In the genomic region with DNA sequence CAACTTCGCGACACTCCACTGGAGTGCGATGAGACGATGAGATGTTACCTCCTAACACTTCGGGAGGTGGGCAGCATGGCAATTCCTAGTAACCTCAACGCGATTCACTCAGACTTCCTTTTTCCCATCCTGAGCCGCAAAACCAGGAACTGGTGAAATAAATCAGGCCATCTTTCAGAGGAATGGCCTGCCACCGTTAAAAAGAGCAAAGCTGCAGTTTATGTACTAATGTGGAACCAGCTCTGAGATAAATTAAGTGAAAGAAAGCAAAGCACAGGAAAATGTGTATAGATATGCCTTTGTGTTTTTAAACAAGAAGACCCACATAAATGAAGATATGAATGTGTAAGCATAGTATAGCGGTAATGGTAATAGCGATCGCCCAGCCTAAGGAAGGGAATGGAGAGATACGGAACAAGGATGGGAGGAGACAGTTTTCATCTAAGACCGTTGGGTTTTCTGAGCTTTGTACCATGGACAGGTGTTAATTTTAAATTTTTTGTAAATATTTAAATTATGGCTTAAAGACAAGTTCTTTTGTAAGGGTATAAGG, we compare ENCODE assay signal across 7 cellular contexts. TPM values are rescaled to one million over a fixed set of nuclear protein-coding genes. Genes with fewer than 3 reads are reported as not detected.
DNase-seq lines count a peak whose midpoint lies in the region; TF ChIP-seq lines count a peak whose summit lies in the region.

No MANE protein-coding gene starts in this region.

- peak overlapping the region; percentile 86 for H4K5ac ChIP-seq in mesendoderm (ENCODE audit: low read length)

- peak overlapping the region; percentile 1 for H2BK5ac ChIP-seq in mesendoderm (ENCODE audit: low read length)

- peak overlapping the region; percentile 84 for H2BK120ac ChIP-seq in mesendoderm (ENCODE audit: low read depth, low read length)

- DNase-seq in NCI-H1417 treated with DMSO at 0.1 percent for 48 hours (lab: John Stamatoyannopoulos, UW) = peak; percentile 79
- DNase-seq in brain microvascular endothelial cell = no peak
- no peak for DNase-seq in mesendoderm
- DNase-seq in uterus = no peak
- DNase-seq in H4 (ENCODE audit: low spot score) = no peak
- no peak for DNase-seq in hepatic stellate cell (ENCODE audit: low spot score)

- in situ Hi-C loops in brain microvascular endothelial cell (cut with HindIII; ENCODE audit: low pct_ligation_motif_present, low sequenced_read_pairs) = loop anchor here (25.0 kb wide), 1 partner anchor 106 kb away; no protein-coding TSS in a partner anchor

- TF ChIP-seq CTCF in brain microvascular endothelial cell (IDR thresholded peaks at IDR 0.05; ENCODE audit: low read depth, low read length, missing control alignments) (no peak), uterus (IDR thresholded peaks at IDR 0.05) (no peak)

- H3K4ac ChIP-seq in mesendoderm (ENCODE audit: low read depth, low read length) = peak overlapping the region; percentile 83

- intact Hi-C loops in uterus (cut with DNase I; ENCODE audit: low total_unique reads) = no loop called here

- peak overlapping the region; percentile 58 for H3K9ac ChIP-seq in mesendoderm (ENCODE audit: low read length)

- H4K8ac ChIP-seq in mesendoderm (ENCODE audit: low read depth, low read length) = peak overlapping the region; percentile 88

- H3K4me1 ChIP-seq in mesendoderm (ENCODE audit: control insufficient read depth, low read depth, low read length) (no peaks in the 10 kb centered on the region), uterus (no peaks in the 10 kb centered on the region)

- no peak overlapping the region for H3K23ac ChIP-seq in mesendoderm (ENCODE audit: low read length)

- H3K18ac ChIP-seq in mesendoderm (ENCODE audit: low read length) = peak overlapping the region; percentile 78

- H3K36me3 ChIP-seq in brain microvascular endothelial cell (replicated peaks) = no peaks in the 10 kb centered on the region
- no peaks in the 10 kb centered on the region for H3K36me3 ChIP-seq in mesendoderm (ENCODE audit: control insufficient read depth, insufficient read depth, low read length)
- no peaks in the 10 kb centered on the region for H3K36me3 ChIP-seq in uterus

- no peak overlapping the region for H2AK5ac ChIP-seq in mesendoderm (ENCODE audit: low read length)

- H3K27me3 ChIP-seq in brain microvascular endothelial cell (replicated peaks) = no peaks in the 10 kb centered on the region
- H3K27me3 ChIP-seq in mesendoderm (ENCODE audit: insufficient read depth, low read length, poor library complexity) = no peaks in the 10 kb centered on the region
- H3K27me3 ChIP-seq in uterus = no peaks in the 10 kb centered on the region

- TF ChIP-seq POLR2A in uterus (IDR thresholded peaks at IDR 0.05) = no peak

- no peaks in the 10 kb centered on the region for H3K79me2 ChIP-seq in mesendoderm (ENCODE audit: control insufficient read depth, insufficient read depth, low read length)

- H3K27ac ChIP-seq in brain microvascular endothelial cell (peak overlapping the region; percentile 93), mesendoderm (ENCODE audit: low read depth, low read length) (peak overlapping the region; percentile 51), uterus (peak overlapping the region; percentile 92 to 96)

- no peak overlapping the region for H2BK15ac ChIP-seq in mesendoderm (replicated peaks; ENCODE audit: low read depth)

- no CpG with 5 or more reads among the region's 14 CpGs for WGBS in mesendoderm (ENCODE audit: extremely low coverage, insufficient coverage, low lambda C conversion rate)

- peak overlapping the region; percentile 3 for H3K4me2 ChIP-seq in mesendoderm (ENCODE audit: low read length)

- H3K4me3 ChIP-seq in GM08714 (ENCODE audit: low read length) (peak overlapping the region; percentile 80), brain microvascular endothelial cell (ENCODE audit: low read depth, low read length) (peak overlapping the region; percentile 85), mesendoderm (ENCODE audit: low read length) (peak overlapping the region; percentile 4), uterus (peak overlapping the region; percentile 62 to 68)

- no peaks in the 10 kb centered on the region for H3K79me1 ChIP-seq in mesendoderm (ENCODE audit: low read length)

- no peaks in the 10 kb centered on the region for H3K9me3 ChIP-seq in uterus

- peak overlapping the region; percentile 84 for H3K56ac ChIP-seq in mesendoderm (ENCODE audit: low read length)

RNA-seq across cellular contexts. Expression of gene RPN1, which starts 30.7 kb away (rescaled TPM):
- polyA plus RNA-seq in mesendoderm (2013, experiment 1 of 2) = 156 TPM
- polyA plus RNA-seq in mesendoderm (2013, experiment 2 of 2) = 160 TPM
- total RNA-seq in uterus = 100 to 1,000 TPM; 134 to 307 (median 209) TPM
- 525 and 532 TPM in 2 replicates for total RNA-seq in H4 (2014; rRNA removed; shearing (Covaris generic))

RNA-seq across cellular contexts. Expression of gene RAB7A, which starts 44.6 kb away (rescaled TPM):
- 203 TPM for polyA plus RNA-seq in mesendoderm (2013, experiment 1 of 2)
- 209 TPM for polyA plus RNA-seq in mesendoderm (2013, experiment 2 of 2)
- 100 to 1,000 TPM in 1 of 4 donors, 10 to 100 TPM in 3; 32.8 to 224 (median 70.6) TPM for total RNA-seq in uterus
- total RNA-seq in H4 (2014; rRNA removed; shearing (Covaris generic)) = 55.8 and 102 TPM in 2 replicates

Comparison
In these comparisons a context has a peak if more than half of its experiments do, and no peak if none do; other contexts are left out.
1. H3K4me3 ChIP-seq: peak in every context shown above with its lines; median percentile 85 in brain microvascular endothelial cell; 80 in GM08714; 65 in uterus; 4 in mesendoderm.